Comparison of ENCODE assay signal across 17 cellular contexts in genomic region chr10:114547466-114547865, GRCh38.
DNase-seq lines count a peak whose midpoint lies in the region; ATAC-seq lines count a peak whose summit lies in the region.
"Had no signal": no experiment of that assay in that cellular context is flagged by ENCODE, and none has a peak within 500 bp of the region (broad histone marks: within the 10 kb centered on the region; RNA-seq: fewer than 3 reads in every experiment).

No MANE protein-coding gene starts in this region.

- peak overlapping the region; percentile 4 for H3K27ac ChIP-seq in cingulate gyrus (ENCODE audit: low read depth, low read length)
- H3K27ac ChIP-seq: neural progenitor cell had no signal

- no peaks in the 10 kb centered on the region for H3K36me3 Mint-ChIP-seq in activated T-cell treated with anti-CD3 and anti-CD28 coated beads, Interleukin-2, amount 50 U/mL, for 72 hours (ENCODE audit: insufficient read depth in 2 of 2)
- H3K36me3 Mint-ChIP-seq in IgD-negative memory B cell, result no peaks in the 10 kb centered on the region

- peaks cover 53% of the 10 kb centered on the region for H3K4me1 Mint-ChIP-seq in activated T-cell treated with anti-CD3 and anti-CD28 coated beads, Interleukin-2, amount 50 U/mL, for 72 hours (ENCODE audit: low read depth)
- peaks cover 30 to 43% (median 30%) of the 10 kb centered on the region in 3 donors for H3K4me1 Mint-ChIP-seq in IgD-negative memory B cell

- no peak for ATAC-seq in activated T-cell treated with anti-CD3 and anti-CD28 coated beads, Interleukin-2, amount 50 U/mL, for 72 hours (replicated peaks in 1 of 2)

- H3K9me3 Mint-ChIP-seq in activated T-cell treated with anti-CD3 and anti-CD28 coated beads, Interleukin-2, amount 50 U/mL, for 72 hours, result no peaks in the 10 kb centered on the region
- no peaks in the 10 kb centered on the region for H3K9me3 Mint-ChIP-seq in IgD-negative memory B cell
- H3K9me3 Mint-ChIP-seq: neural progenitor cell had no signal

- DNase-seq in activated T-cell treated with anti-CD3 and anti-CD28 coated beads, Interleukin-2, amount 50 U/mL, for 72 hours, result peak in 1 of 2 donors; percentile 35
- DNase-seq in activated T-cell treated with anti-CD3 and anti-CD28 coated beads, Interleukin-2, amount 50 U/mL, for 1 hour, result no peak
- DNase-seq in retina, result peak; percentile 23
- DNase-seq in A172 (ENCODE audit: low spot score), result no peak
- DNase-seq in occipital lobe (lab: John Stamatoyannopoulos, UW), result no peak
- no peak for DNase-seq in putamen (ENCODE audit: low spot score)
- DNase-seq: activated effector memory CD4-positive, alpha-beta T cell treated with Interleukin-2 at 50 U/mL for 16 hours; cortex of kidney; GDM1; GOT3; Karpas-422; NCI-H1105; NCI-H69; Peyer's patch had no signal

- no peak overlapping the region for H3K27ac Mint-ChIP-seq in activated T-cell treated with anti-CD3 and anti-CD28 coated beads, Interleukin-2, amount 50 U/mL, for 72 hours
- peak overlapping the region in 2 of 3 donors; percentile 65 to 74 for H3K27ac Mint-ChIP-seq in IgD-negative memory B cell
- H3K27ac Mint-ChIP-seq: neural progenitor cell had no signal

- H3K4me3 Mint-ChIP-seq in activated T-cell treated with anti-CD3 and anti-CD28 coated beads, Interleukin-2, amount 50 U/mL, for 72 hours, result peak overlapping the region; percentile 31 to 51
- peak overlapping the region in 1 of 4 donors; percentile 13 for H3K4me3 Mint-ChIP-seq in IgD-negative memory B cell
- H3K4me3 Mint-ChIP-seq: neural progenitor cell had no signal

- no peaks in the 10 kb centered on the region for H3K27me3 Mint-ChIP-seq in activated T-cell treated with anti-CD3 and anti-CD28 coated beads, Interleukin-2, amount 50 U/mL, for 72 hours (ENCODE audit: low read depth)
- no peaks in the 10 kb centered on the region for H3K27me3 Mint-ChIP-seq in IgD-negative memory B cell
